In the genomic region with DNA sequence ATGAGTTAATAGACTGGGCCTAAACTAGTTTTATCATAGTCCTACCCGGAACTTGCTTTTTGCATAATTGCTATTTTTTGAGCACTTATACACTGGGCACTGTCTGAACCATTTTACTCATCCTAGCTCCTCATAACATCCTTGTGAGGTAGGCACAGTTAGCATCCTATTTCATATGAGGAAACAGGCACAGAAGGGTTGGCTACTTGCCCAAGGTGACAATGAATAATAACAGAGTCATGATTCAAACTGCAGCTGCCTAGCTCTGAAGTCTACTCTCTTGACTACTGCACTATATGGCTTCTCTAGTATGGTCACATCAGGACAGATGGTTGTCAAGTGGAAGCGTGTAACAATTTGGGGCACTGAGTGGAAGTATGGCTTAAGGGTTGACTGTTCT, we compare ENCODE assay signal across 10 cellular contexts. TPM values are rescaled to one million over a fixed set of nuclear protein-coding genes. Genes with fewer than 3 reads are reported as not detected.
DNase-seq lines count a peak whose midpoint lies in the region; ATAC-seq and TF ChIP-seq lines count a peak whose summit lies in the region.
"Had no signal": no experiment of that assay in that cellular context is flagged by ENCODE, and none has a peak within 500 bp of the region (broad histone marks: within the 10 kb centered on the region; RNA-seq: fewer than 3 reads in every experiment).

No MANE protein-coding gene starts in this region.

- TF ChIP-seq CTCF in SK-N-SH (IDR thresholded peaks at IDR 0.05), result no peak
- TF ChIP-seq CTCF in osteocyte (IDR thresholded peaks at IDR 0.05), result no peak

- H3F3A ChIP-seq in SK-N-SH (replicated peaks; ENCODE audit: insufficient read depth), result peaks cover 32% of the 10 kb centered on the region

- H3K9ac ChIP-seq in SK-N-SH, result no peak overlapping the region

- H3K4me3 ChIP-seq in SK-N-SH (ENCODE audit: low read depth in 2 of 2, low read length in 1 of 2), result no peak overlapping the region
- H3K4me3 ChIP-seq: esophagus squamous epithelium had no signal

- peak in 1 of 2 experiments; percentile 60; a peak in 1 of 4 replicates for TF ChIP-seq EP300 in SK-N-SH (IDR thresholded peaks at IDR 0.05; ENCODE audit: borderline replicate concordance in 1 of 2, low read depth in 1 of 2, low read length in 1 of 2)

- peaks cover 2 to 9% of the 10 kb centered on the region in 2 experiments; a peak in 2 of 4 replicates for H3K4me1 ChIP-seq in SK-N-SH (ENCODE audit: control insufficient read depth in 1 of 2, insufficient read depth in 2 of 2, low read depth in 1 of 2, low read length in 1 of 2)

- H3K4me2 ChIP-seq in SK-N-SH, result no peak overlapping the region

- H3K36me3 ChIP-seq in SK-N-SH (replicated peaks in 1 of 2; ENCODE audit: control insufficient read depth in 1 of 2, insufficient read depth in 2 of 2, low read length in 1 of 2), result no peaks in the 10 kb centered on the region
- H3K36me3 ChIP-seq: esophagus squamous epithelium had no signal

- H3K27me3 Mint-ChIP-seq in activated T-cell treated with anti-CD3 and anti-CD28 coated beads, Interleukin-2, amount 50 U/mL, for 24 hours, result peaks cover 3% of the 10 kb centered on the region
- no peaks in the 10 kb centered on the region for H3K27me3 Mint-ChIP-seq in osteocyte (ENCODE audit: unreplicated experiment)

- H3K27ac ChIP-seq in SK-N-SH (ENCODE audit: low read depth in 2 of 2, low read length in 1 of 2), result peak overlapping the region in 1 of 2 experiments; percentile 59; a peak in 3 of 4 replicates
- H3K27ac ChIP-seq: esophagus squamous epithelium had no signal

- TF ChIP-seq RAD21 in SK-N-SH (IDR thresholded peaks at IDR 0.05; ENCODE audit: low read length), result no peak

- no peak overlapping the region for H2AFZ ChIP-seq in SK-N-SH (ENCODE audit: low read depth)

- H3K9me3 Mint-ChIP-seq in activated T-cell treated with anti-CD3 and anti-CD28 coated beads, Interleukin-2, amount 50 U/mL, for 24 hours, result no peaks in the 10 kb centered on the region
- H3K9me3 Mint-ChIP-seq in osteocyte (ENCODE audit: unreplicated experiment), result no peaks in the 10 kb centered on the region
- H3K9me3 Mint-ChIP-seq: natural killer cell had no signal

- no peak for ATAC-seq in GM19395 (IDR thresholded peaks at IDR 0.05; ENCODE audit: unreplicated experiment)
- ATAC-seq: natural killer cell had no signal

- CTCF ChIA-PET in SK-N-SH (lab: Yijun Ruan, JAX), result interaction anchor here (1.0 kb wide), 1 partner anchor 41 kb away, joined by 3 read pairs; no protein-coding TSS in a partner anchor

- H4K20me1 ChIP-seq in SK-N-SH (ENCODE audit: insufficient read depth), result no peaks in the 10 kb centered on the region

- H3K9me3 ChIP-seq in SK-N-SH, result no peaks in the 10 kb centered on the region
- H3K9me3 ChIP-seq: esophagus squamous epithelium had no signal

- no peak overlapping the region for H3K4me3 Mint-ChIP-seq in activated T-cell treated with anti-CD3 and anti-CD28 coated beads, Interleukin-2, amount 50 U/mL, for 24 hours
- H3K4me3 Mint-ChIP-seq in osteocyte (ENCODE audit: unreplicated experiment), result no peak overlapping the region
- H3K4me3 Mint-ChIP-seq: natural killer cell had no signal

- no peaks in the 10 kb centered on the region for H3K27me3 ChIP-seq in SK-N-SH (ENCODE audit: insufficient read depth)
- H3K27me3 ChIP-seq: esophagus squamous epithelium had no signal

- DNase-seq in DMS53 treated with DMSO at 0.1 percent for 48 hours (lab: John Stamatoyannopoulos, UW; ENCODE audit: unreplicated experiment), result peak; percentile 81
- DNase-seq in NCI-H1694 (lab: John Stamatoyannopoulos, UW), result peak; percentile 92
- DNase-seq in SK-N-SH, result no peak
- peak; percentile 93 for DNase-seq in kidney tubule cell (ENCODE audit: low spot score)
- DNase-seq in T-helper 1 cell, result no peak
- DNase-seq in activated T-cell treated with anti-CD3 and anti-CD28 coated beads, Interleukin-2, amount 50 U/mL, for 24 hours, result no peak
- DNase-seq in osteocyte (ENCODE audit: extremely low spot score, unreplicated experiment), result no peak
- DNase-seq: esophagus squamous epithelium, natural killer cell had no signal

- H3K36me3 Mint-ChIP-seq in activated T-cell treated with anti-CD3 and anti-CD28 coated beads, Interleukin-2, amount 50 U/mL, for 24 hours (ENCODE audit: low read depth), result no peaks in the 10 kb centered on the region
- H3K36me3 Mint-ChIP-seq in osteocyte (ENCODE audit: unreplicated experiment), result no peaks in the 10 kb centered on the region
- H3K36me3 Mint-ChIP-seq: natural killer cell had no signal

- 27% methylated on average over 2 of the region's 2 CpGs for WGBS in SK-N-SH (ENCODE audit: low lambda C conversion rate)

- H3K9me2 ChIP-seq in SK-N-SH, result no peaks in the 10 kb centered on the region

- POLR2A ChIA-PET in SK-N-SH (lab: Yijun Ruan, JAX), result no interaction called here

- no peaks in the 10 kb centered on the region for H3K79me2 ChIP-seq in SK-N-SH (ENCODE audit: insufficient read depth)

- H3K27ac Mint-ChIP-seq in activated T-cell treated with anti-CD3 and anti-CD28 coated beads, Interleukin-2, amount 50 U/mL, for 24 hours, result no peak overlapping the region
- no peak overlapping the region for H3K27ac Mint-ChIP-seq in osteocyte (ENCODE audit: unreplicated experiment)
- H3K27ac Mint-ChIP-seq: natural killer cell had no signal

- peaks cover 5% of the 10 kb centered on the region for H3K4me1 Mint-ChIP-seq in activated T-cell treated with anti-CD3 and anti-CD28 coated beads, Interleukin-2, amount 50 U/mL, for 24 hours (ENCODE audit: low read depth)
- H3K4me1 Mint-ChIP-seq in osteocyte (ENCODE audit: unreplicated experiment), result no peaks in the 10 kb centered on the region
- H3K4me1 Mint-ChIP-seq: natural killer cell had no signal

TF ChIP-seq in SK-N-SH, 30 proteins besides CTCF, POLR2A, EP300 and RAD21 (continues in another document):
- TF ChIP-seq FOXM1 (IDR thresholded peaks at IDR 0.05; ENCODE audit: low read depth) (no peak), RCOR1 (IDR thresholded peaks at IDR 0.05; ENCODE audit: low read length) (no peak), TAF1 (IDR thresholded peaks at IDR 0.05; ENCODE audit: borderline replicate concordance, low read depth, low read length) (no peak), SMC3 (IDR thresholded peaks at IDR 0.05; ENCODE audit: low read depth, low read length) (no peak), GABPA (IDR thresholded peaks at IDR 0.05; ENCODE audit: low read depth) (no peak), NRF1 (IDR thresholded peaks at IDR 0.05; ENCODE audit: low read depth, low read length) (no peak), FOSL2 (IDR thresholded peaks at IDR 0.05; ENCODE audit: borderline replicate concordance, low read depth) (peak; percentile 77; the same call in 1 of the 2 replicates), MEF2A (IDR thresholded peaks at IDR 0.05; ENCODE audit: borderline replicate concordance, low read depth) (no peak), GATA2 (CRISPR knock-in tag; IDR thresholded peaks at IDR 0.05) (no peak), JUND (IDR thresholded peaks at IDR 0.05) (peak; percentile 69; the same call in 1 of the 2 replicates), RFX5 (IDR thresholded peaks at IDR 0.05; ENCODE audit: low read length) (no peak), TEAD4 (IDR thresholded peaks at IDR 0.05; ENCODE audit: borderline replicate concordance, insufficient read depth) (0 out of 2 replicates have a peak, but pooled peaks have one; percentile 29), NFIC (IDR thresholded peaks at IDR 0.05; ENCODE audit: borderline replicate concordance) (peak; percentile 97)
- TF ChIP-seq, protein P1, sequence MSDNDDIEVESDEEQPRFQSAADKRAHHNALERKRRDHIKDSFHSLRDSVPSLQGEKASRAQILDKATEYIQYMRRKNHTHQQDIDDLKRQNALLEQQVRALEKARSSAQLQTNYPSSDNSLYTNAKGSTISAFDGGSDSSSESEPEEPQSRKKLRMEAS (IDR thresholded peaks at IDR 0.05; ENCODE audit: low read depth), result peak; percentile 45; the same call in 1 of the 2 replicates
- TF ChIP-seq, protein P2, sequence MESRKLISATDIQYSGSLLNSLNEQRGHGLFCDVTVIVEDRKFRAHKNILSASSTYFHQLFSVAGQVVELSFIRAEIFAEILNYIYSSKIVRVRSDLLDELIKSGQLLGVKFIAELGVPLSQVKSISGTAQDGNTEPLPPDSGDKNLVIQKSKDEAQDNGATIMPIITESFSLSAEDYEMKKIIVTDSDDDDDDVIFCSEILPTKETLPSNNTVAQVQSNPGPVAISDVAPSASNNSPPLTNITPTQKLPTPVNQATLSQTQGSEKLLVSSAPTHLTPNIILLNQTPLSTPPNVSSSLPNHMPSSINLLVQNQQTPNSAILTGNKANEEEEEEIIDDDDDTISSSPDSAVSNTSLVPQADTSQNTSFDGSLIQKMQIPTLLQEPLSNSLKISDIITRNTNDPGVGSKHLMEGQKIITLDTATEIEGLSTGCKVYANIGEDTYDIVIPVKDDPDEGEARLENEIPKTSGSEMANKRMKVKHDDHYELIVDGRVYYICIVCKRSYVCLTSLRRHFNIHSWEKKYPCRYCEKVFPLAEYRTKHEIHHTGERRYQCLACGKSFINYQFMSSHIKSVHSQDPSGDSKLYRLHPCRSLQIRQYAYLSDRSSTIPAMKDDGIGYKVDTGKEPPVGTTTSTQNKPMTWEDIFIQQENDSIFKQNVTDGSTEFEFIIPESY (IDR thresholded peaks at IDR 0.05; ENCODE audit: borderline replicate concordance, low read depth), result no peak
- TF ChIP-seq, protein P3, sequence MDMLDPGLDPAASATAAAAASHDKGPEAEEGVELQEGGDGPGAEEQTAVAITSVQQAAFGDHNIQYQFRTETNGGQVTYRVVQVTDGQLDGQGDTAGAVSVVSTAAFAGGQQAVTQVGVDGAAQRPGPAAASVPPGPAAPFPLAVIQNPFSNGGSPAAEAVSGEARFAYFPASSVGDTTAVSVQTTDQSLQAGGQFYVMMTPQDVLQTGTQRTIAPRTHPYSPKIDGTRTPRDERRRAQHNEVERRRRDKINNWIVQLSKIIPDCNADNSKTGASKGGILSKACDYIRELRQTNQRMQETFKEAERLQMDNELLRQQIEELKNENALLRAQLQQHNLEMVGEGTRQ (IDR thresholded peaks at IDR 0.05; ENCODE audit: borderline replicate concordance, low read depth, low read length), result no peak
- TF ChIP-seq, protein P4, sequence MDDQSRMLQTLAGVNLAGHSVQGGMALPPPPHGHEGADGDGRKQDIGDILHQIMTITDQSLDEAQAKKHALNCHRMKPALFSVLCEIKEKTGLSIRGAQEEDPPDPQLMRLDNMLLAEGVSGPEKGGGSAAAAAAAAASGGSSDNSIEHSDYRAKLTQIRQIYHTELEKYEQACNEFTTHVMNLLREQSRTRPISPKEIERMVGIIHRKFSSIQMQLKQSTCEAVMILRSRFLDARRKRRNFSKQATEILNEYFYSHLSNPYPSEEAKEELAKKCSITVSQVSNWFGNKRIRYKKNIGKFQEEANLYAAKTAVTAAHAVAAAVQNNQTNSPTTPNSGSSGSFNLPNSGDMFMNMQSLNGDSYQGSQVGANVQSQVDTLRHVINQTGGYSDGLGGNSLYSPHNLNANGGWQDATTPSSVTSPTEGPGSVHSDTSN (IDR thresholded peaks at IDR 0.05), result peak; percentile 90

RNA-seq across cellular contexts. Expression of a gene that starts 18.2 kb away (rescaled TPM):
- 2.9 and 3.3 TPM in 2 replicates for polyA plus RNA-seq in SK-N-SH (2012; rRNA removed)
- polyA plus RNA-seq in SK-N-SH (2012; cell fraction: cytosol; rRNA removed), result 2.3 TPM in 2 replicates
- 2.3 and 6.7 TPM in 2 replicates for polyA plus RNA-seq in SK-N-SH (2012; cell fraction: nucleus; rRNA removed)
- 32.9 and 33.6 TPM in 2 replicates for total RNA-seq in osteocyte

Comparison
In these comparisons a context has a peak if more than half of its experiments do, and no peak if none do; other contexts are left out.
1. DNase-seq: peak in DMS53 treated with DMSO at 0.1 percent for 48 hours (single experiment), NCI-H1694 (single experiment) and kidney tubule cell (single experiment); none in SK-N-SH (single experiment), T-helper 1 cell (0 of 5), activated T-cell treated with anti-CD3 and anti-CD28 coated beads, Interleukin-2, amount 50 U/mL, for 24 hours (single experiment) and osteocyte (single experiment).